Comparison of ENCODE assay signal across 14 cellular contexts in the genomic region with DNA sequence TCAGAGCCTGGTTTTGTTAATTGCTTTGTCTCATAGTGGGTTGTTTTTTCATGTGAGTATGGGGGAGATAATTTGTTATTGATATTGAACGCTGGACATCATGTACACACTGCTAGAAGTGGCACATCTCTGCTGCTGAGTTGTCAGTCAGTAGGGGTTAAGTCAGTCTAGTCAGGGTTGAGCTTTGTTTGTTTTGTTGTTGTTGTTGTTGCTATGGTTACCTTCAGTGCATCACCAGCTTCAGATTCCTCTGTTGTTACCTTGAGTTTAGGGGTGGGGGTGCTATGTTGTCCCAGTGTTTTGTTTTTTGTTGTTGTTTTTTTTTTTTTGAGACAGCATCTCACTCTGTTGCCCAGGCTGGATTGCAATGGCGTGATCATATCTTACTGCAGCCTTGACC. TPM values are rescaled to one million over a fixed set of nuclear protein-coding genes. Genes with fewer than 3 reads are reported as not detected.
DNase-seq lines count a peak whose midpoint lies in the region; ATAC-seq and TF ChIP-seq lines count a peak whose summit lies in the region.
"Had no signal": no experiment of that assay in that cellular context is flagged by ENCODE, and none has a peak within 500 bp of the region (broad histone marks: within the 10 kb centered on the region; RNA-seq: fewer than 3 reads in every experiment).

No MANE protein-coding gene starts in this region.

- H3K4me3 ChIP-seq in CD4-positive, CD25-positive, alpha-beta regulatory T cell (ENCODE audit: low read depth, low read length), result no peak overlapping the region
- H3K4me3 ChIP-seq: SJCRH30 had no signal

- H3K36me3 ChIP-seq in CD4-positive, CD25-positive, alpha-beta regulatory T cell (ENCODE audit: control insufficient read depth, insufficient read depth, low read length), result peaks cover 3% of the 10 kb centered on the region

- peaks cover 8% of the 10 kb centered on the region for H3K4me1 ChIP-seq in CD4-positive, CD25-positive, alpha-beta regulatory T cell (ENCODE audit: control insufficient read depth, insufficient read depth, low read length, poor library complexity, severe bottlenecking)
- peaks cover 8% of the 10 kb centered on the region for H3K4me1 ChIP-seq in foreskin keratinocyte
- H3K4me1 ChIP-seq: Caco-2, SJCRH30 had no signal

- TF ChIP-seq CTCF in foreskin keratinocyte (conservative IDR thresholded peaks at IDR 0.05) (no peak), mesothelial cell of epicardium (IDR thresholded peaks at IDR 0.05; ENCODE audit: unreplicated experiment) (no peak)

- no peaks in the 10 kb centered on the region for H3K36me3 Mint-ChIP-seq in CD4-positive, CD25-positive, alpha-beta regulatory T cell
- H3K36me3 Mint-ChIP-seq in activated CD8-positive, alpha-beta T cell treated with anti-CD3 and anti-CD28 coated beads, Interleukin-2, amount 10 ng/mL, durations not matched to agents 7 days and 5 days (ENCODE audit: low read depth), result peaks cover 17% of the 10 kb centered on the region
- H3K36me3 Mint-ChIP-seq in mesothelial cell of epicardium, result peaks cover 10% of the 10 kb centered on the region

- H3K4me3 Mint-ChIP-seq in CD4-positive, CD25-positive, alpha-beta regulatory T cell, result peak overlapping the region in 3 of 4 donors; percentile 54 to 92 (median 67)
- H3K4me3 Mint-ChIP-seq in activated CD8-positive, alpha-beta T cell treated with anti-CD3 and anti-CD28 coated beads, Interleukin-2, amount 10 ng/mL, durations not matched to agents 7 days and 5 days, result no peak overlapping the region
- no peak overlapping the region for H3K4me3 Mint-ChIP-seq in mesothelial cell of epicardium

- H3K9me3 ChIP-seq in CD4-positive, CD25-positive, alpha-beta regulatory T cell (ENCODE audit: control insufficient read depth in 2 of 2, low read length in 2 of 2), result no peaks in the 10 kb centered on the region
- H3K9me3 ChIP-seq: Caco-2, SJCRH30 had no signal

- POLR2A ChIA-PET in activated CD8-positive, alpha-beta T cell treated with anti-CD3 and anti-CD28 coated beads, Interleukin-2, amount 10 ng/mL, durations not matched to agents 7 days and 5 days (lab: Charles Lee), result no interaction called here

- H3K4me1 Mint-ChIP-seq in CD4-positive, CD25-positive, alpha-beta regulatory T cell, result peaks cover 19 to 52% (median 32%) of the 10 kb centered on the region in 4 donors
- peaks cover 12% of the 10 kb centered on the region for H3K4me1 Mint-ChIP-seq in activated CD8-positive, alpha-beta T cell treated with anti-CD3 and anti-CD28 coated beads, Interleukin-2, amount 10 ng/mL, durations not matched to agents 7 days and 5 days (ENCODE audit: low read depth)
- H3K4me1 Mint-ChIP-seq in mesothelial cell of epicardium, result peaks cover 3% of the 10 kb centered on the region

- DNase-seq in CD4-positive, CD25-positive, alpha-beta regulatory T cell, result peak in 2 of 3 donors; percentile 20 to 45
- no peak for DNase-seq in activated CD8-positive, alpha-beta T cell treated with anti-CD3 and anti-CD28 coated beads, Interleukin-2, amount 10 ng/mL, durations not matched to agents 7 days and 5 days
- peak in 1 of 2 donors; percentile 10 for DNase-seq in foreskin keratinocyte
- DNase-seq in NCI-H146 (lab: John Stamatoyannopoulos, UW), result no peak
- no peak for DNase-seq in mesothelial cell of epicardium (ENCODE audit: low spot score in 2 of 2, unreplicated experiment in 2 of 2)
- no peak for DNase-seq in NCI-H2171 (lab: John Stamatoyannopoulos, UW)
- DNase-seq: activated CD4-positive, alpha-beta T cell treated with anti-CD3 and anti-CD28 coated beads for 4 hours; aorta; Caco-2; kidney glomerular epithelial cell; SJCRH30; stimulated activated CD4-positive, alpha-beta T cell treated with anti-CD3 and anti-CD28 coated beads, Interleukin-2, amount 100 ng/mL, for 48 hours had no signal

- H3K27me3 ChIP-seq in CD4-positive, CD25-positive, alpha-beta regulatory T cell (ENCODE audit: control insufficient read depth, insufficient read depth, low read length), result no peaks in the 10 kb centered on the region
- no peaks in the 10 kb centered on the region for H3K27me3 ChIP-seq in foreskin keratinocyte
- H3K27me3 ChIP-seq: SJCRH30 had no signal

- CTCF ChIA-PET in activated CD8-positive, alpha-beta T cell treated with anti-CD3 and anti-CD28 coated beads, Interleukin-2, amount 10 ng/mL, durations not matched to agents 7 days and 5 days (lab: Charles Lee), result interaction anchor here (1.5 kb wide), 1 partner anchor 9 kb away, joined by 5 read pairs; the partner anchor contains the start of gene YIPF6

- no peaks in the 10 kb centered on the region for H3K27me3 Mint-ChIP-seq in CD4-positive, CD25-positive, alpha-beta regulatory T cell
- no peaks in the 10 kb centered on the region for H3K27me3 Mint-ChIP-seq in activated CD8-positive, alpha-beta T cell treated with anti-CD3 and anti-CD28 coated beads, Interleukin-2, amount 10 ng/mL, durations not matched to agents 7 days and 5 days (ENCODE audit: low read depth)
- H3K27me3 Mint-ChIP-seq in mesothelial cell of epicardium (ENCODE audit: low read depth), result no peaks in the 10 kb centered on the region

- no peaks in the 10 kb centered on the region for H3K9me3 Mint-ChIP-seq in CD4-positive, CD25-positive, alpha-beta regulatory T cell
- no peaks in the 10 kb centered on the region for H3K9me3 Mint-ChIP-seq in activated CD8-positive, alpha-beta T cell treated with anti-CD3 and anti-CD28 coated beads, Interleukin-2, amount 10 ng/mL, durations not matched to agents 7 days and 5 days (ENCODE audit: insufficient read depth)
- peaks cover 4% of the 10 kb centered on the region for H3K9me3 Mint-ChIP-seq in mesothelial cell of epicardium

- peak overlapping the region; percentile 24 to 94 (median 69) for H3K27ac Mint-ChIP-seq in CD4-positive, CD25-positive, alpha-beta regulatory T cell
- no peak overlapping the region for H3K27ac Mint-ChIP-seq in activated CD8-positive, alpha-beta T cell treated with anti-CD3 and anti-CD28 coated beads, Interleukin-2, amount 10 ng/mL, durations not matched to agents 7 days and 5 days
- H3K27ac Mint-ChIP-seq in mesothelial cell of epicardium, result no peak overlapping the region

- peak overlapping the region; percentile 76 for H3K27ac ChIP-seq in CD4-positive, CD25-positive, alpha-beta regulatory T cell (ENCODE audit: insufficient read depth, low read length, poor library complexity, severe bottlenecking)
- no peak overlapping the region for H3K27ac ChIP-seq in foreskin keratinocyte
- H3K27ac ChIP-seq: SJCRH30 had no signal

- peak; percentile 59 to 66 for ATAC-seq in CD4-positive, CD25-positive, alpha-beta regulatory T cell (ENCODE audit: low read depth in 2 of 2)
- ATAC-seq in HG03159 (IDR thresholded peaks at IDR 0.05; ENCODE audit: unreplicated experiment), result peak; percentile 53
- ATAC-seq in activated CD8-positive, alpha-beta T cell treated with anti-CD3 and anti-CD28 coated beads, Interleukin-2, amount 10 ng/mL, durations not matched to agents 7 days and 5 days, result peak; percentile 67
- peak; percentile 69 for ATAC-seq in foreskin keratinocyte
- ATAC-seq in GM21717 (IDR thresholded peaks at IDR 0.05; ENCODE audit: unreplicated experiment), result no peak

RNA-seq across cellular contexts. Expression of gene YIPF6, which starts 9.9 kb away (rescaled TPM):
- total RNA-seq in CD4-positive, CD25-positive, alpha-beta regulatory T cell, result 19.1 TPM
- polyA plus RNA-seq in CD4-positive, CD25-positive, alpha-beta regulatory T cell, result 10 to 100 TPM; 21.2 to 23.0 (median 21.5) TPM
- 10 to 100 TPM; 14.3 to 15.0 TPM for total RNA-seq in activated CD8-positive, alpha-beta T cell treated with anti-CD3 and anti-CD28 coated beads, Interleukin-2, amount 10 ng/mL, durations not matched to agents 7 days and 5 days
- total RNA-seq in foreskin keratinocyte (16.9 and 18.1 TPM in 2 replicates), mesothelial cell of epicardium (32.5 to 36.9 TPM (median 33.3 TPM) in 3 replicates)
- polyA plus RNA-seq in foreskin keratinocyte, result 6.6 and 7.4 TPM in 2 replicates

Comparison
In these comparisons a context has a peak if more than half of its experiments do, and no peak if none do; other contexts are left out.
1. DNase-seq: peak in CD4-positive, CD25-positive, alpha-beta regulatory T cell (2 of 3); none in activated CD8-positive, alpha-beta T cell treated with anti-CD3 and anti-CD28 coated beads, Interleukin-2, amount 10 ng/mL, durations not matched to agents 7 days and 5 days (single experiment), NCI-H146 (single experiment), mesothelial cell of epicardium (0 of 2) and NCI-H2171 (single experiment).
2. H3K27ac Mint-ChIP-seq: peak in CD4-positive, CD25-positive, alpha-beta regulatory T cell (3 of 3); none in activated CD8-positive, alpha-beta T cell treated with anti-CD3 and anti-CD28 coated beads, Interleukin-2, amount 10 ng/mL, durations not matched to agents 7 days and 5 days (single experiment) and mesothelial cell of epicardium (single experiment).
3. H3K4me3 Mint-ChIP-seq: peak in CD4-positive, CD25-positive, alpha-beta regulatory T cell (3 of 4); none in activated CD8-positive, alpha-beta T cell treated with anti-CD3 and anti-CD28 coated beads, Interleukin-2, amount 10 ng/mL, durations not matched to agents 7 days and 5 days (single experiment) and mesothelial cell of epicardium (single experiment).